In the genomic region with DNA sequence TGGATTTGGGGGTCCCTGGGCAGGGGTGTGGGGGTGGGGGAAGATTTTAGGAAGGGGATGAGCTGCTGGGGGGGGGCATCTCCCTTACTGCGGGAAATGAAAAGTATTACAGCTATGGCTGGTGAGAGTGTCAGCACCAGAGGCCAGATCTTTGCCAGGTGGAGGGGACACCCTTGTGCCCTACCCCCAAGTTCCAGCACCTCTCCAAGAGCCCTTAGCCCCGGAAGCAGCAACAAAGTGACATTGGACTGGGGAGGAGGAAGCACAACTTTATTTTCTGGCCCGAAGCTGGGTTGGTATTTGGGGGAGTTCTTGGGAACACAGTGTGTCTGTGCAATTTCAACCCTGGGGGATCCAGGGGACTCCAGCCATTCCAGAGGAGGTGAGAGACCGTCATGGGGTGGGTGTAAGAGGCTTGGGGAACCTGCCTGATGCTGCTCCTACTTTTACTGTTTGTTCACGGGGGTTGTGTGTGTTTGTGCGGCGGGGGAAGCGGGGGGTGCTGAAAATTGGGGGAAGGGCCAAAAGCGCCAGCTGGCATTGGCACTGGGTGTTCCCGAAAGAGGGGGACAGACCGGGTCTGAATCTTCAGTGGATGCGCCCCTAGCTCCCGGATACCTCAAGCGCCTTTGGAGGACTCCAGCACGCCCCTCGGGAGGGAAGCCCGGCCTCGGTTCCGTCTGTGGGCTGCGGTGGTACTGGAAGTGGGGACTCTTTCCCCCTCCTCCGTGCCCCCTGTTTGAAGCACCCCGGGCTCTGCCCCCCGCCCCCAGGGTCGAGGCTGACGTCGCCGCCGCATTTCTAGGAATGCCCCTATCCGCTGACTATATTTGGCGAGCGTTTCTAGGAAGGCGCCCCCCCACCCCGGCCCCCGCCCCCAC, we compare ENCODE assay signal across 9 cellular contexts.
DNase-seq lines count a peak whose midpoint lies in the region; ATAC-seq and TF ChIP-seq lines count a peak whose summit lies in the region.
"Had no signal": no experiment of that assay in that cellular context is flagged by ENCODE, and none has a peak within 500 bp of the region (broad histone marks: within the 10 kb centered on the region; RNA-seq: fewer than 3 reads in every experiment).

No MANE protein-coding gene starts in this region.

- ATAC-seq in mucosa of descending colon (peak; percentile 22), GM21515 (IDR thresholded peaks at IDR 0.05; ENCODE audit: unreplicated experiment) (no peak), GM18520 (IDR thresholded peaks at IDR 0.05; ENCODE audit: unreplicated experiment) (no peak)

- TF ChIP-seq POLR2A in Peyer's patch (IDR thresholded peaks at IDR 0.05) = no peak

- no peak for TF ChIP-seq CTCF in Peyer's patch (IDR thresholded peaks at IDR 0.05)
- TF ChIP-seq CTCF in mucosa of descending colon (IDR thresholded peaks at IDR 0.05) = no peak

- no peaks in the 10 kb centered on the region for H3K36me3 ChIP-seq in Peyer's patch
- no peaks in the 10 kb centered on the region for H3K36me3 ChIP-seq in mucosa of descending colon (ENCODE audit: low read depth)
- H3K36me3 ChIP-seq: neutrophil had no signal

- intact Hi-C loops in mucosa of descending colon (cut with DNase I, micrococcal nuclease) = loop anchor here in 1 of 2 donors (5.0 kb wide), 1 partner anchor 226 kb away; no protein-coding TSS in a partner anchor

- H3K4me3 ChIP-seq in Peyer's patch (peak overlapping the region; percentile 65 to 79 (median 77)), mucosa of descending colon (no peak overlapping the region)

- DNase-seq in stimulated activated CD8-positive, alpha-beta memory T cell treated with anti-CD3 and anti-CD28 coated beads, Interleukin-12 subunit alpha, Interleukin-12 subunit beta, amount 100 ng/mL, for 4 hours (ENCODE audit: low read depth) = peak; percentile 40
- no peak for DNase-seq in stimulated activated CD8-positive, alpha-beta memory T cell treated with anti-CD3 and anti-CD28 coated beads, Interleukin-4, amount 100 ng/mL, for 48 hours
- DNase-seq in Peyer's patch (no peak), dermis blood vessel endothelial cell (peak; percentile 27), mucosa of descending colon (peak in 2 of 3 donors; percentile 33 to 44), DMS153 (lab: John Stamatoyannopoulos, UW) (no peak)

- peaks cover 0 to 24% (median 9%) of the 10 kb centered on the region in 4 donors for H3K4me1 ChIP-seq in Peyer's patch
- H3K4me1 ChIP-seq in mucosa of descending colon (ENCODE audit: low read depth) = peaks cover 4% of the 10 kb centered on the region

- peaks cover 0 to 3% of the 10 kb centered on the region in 2 donors for H3K27me3 ChIP-seq in Peyer's patch

- peak overlapping the region; percentile 40 to 77 (median 58) for H3K27ac ChIP-seq in Peyer's patch
- H3K27ac ChIP-seq: neutrophil had no signal

- no peaks in the 10 kb centered on the region for H3K9me3 ChIP-seq in Peyer's patch
- H3K9me3 ChIP-seq in mucosa of descending colon = no peaks in the 10 kb centered on the region
- H3K9me3 ChIP-seq: neutrophil had no signal

Comparison
In these comparisons a context has a peak if more than half of its experiments do, and no peak if none do; other contexts are left out.
1. DNase-seq: peak in stimulated activated CD8-positive, alpha-beta memory T cell treated with anti-CD3 and anti-CD28 coated beads, Interleukin-12 subunit alpha, Interleukin-12 subunit beta, amount 100 ng/mL, for 4 hours (single experiment), dermis blood vessel endothelial cell (single experiment) and mucosa of descending colon (2 of 3); none in stimulated activated CD8-positive, alpha-beta memory T cell treated with anti-CD3 and anti-CD28 coated beads, Interleukin-4, amount 100 ng/mL, for 48 hours (single experiment), Peyer's patch (0 of 3) and DMS153 (single experiment).